7 cellular contexts compared by ENCODE assay signal in the genomic region with DNA sequence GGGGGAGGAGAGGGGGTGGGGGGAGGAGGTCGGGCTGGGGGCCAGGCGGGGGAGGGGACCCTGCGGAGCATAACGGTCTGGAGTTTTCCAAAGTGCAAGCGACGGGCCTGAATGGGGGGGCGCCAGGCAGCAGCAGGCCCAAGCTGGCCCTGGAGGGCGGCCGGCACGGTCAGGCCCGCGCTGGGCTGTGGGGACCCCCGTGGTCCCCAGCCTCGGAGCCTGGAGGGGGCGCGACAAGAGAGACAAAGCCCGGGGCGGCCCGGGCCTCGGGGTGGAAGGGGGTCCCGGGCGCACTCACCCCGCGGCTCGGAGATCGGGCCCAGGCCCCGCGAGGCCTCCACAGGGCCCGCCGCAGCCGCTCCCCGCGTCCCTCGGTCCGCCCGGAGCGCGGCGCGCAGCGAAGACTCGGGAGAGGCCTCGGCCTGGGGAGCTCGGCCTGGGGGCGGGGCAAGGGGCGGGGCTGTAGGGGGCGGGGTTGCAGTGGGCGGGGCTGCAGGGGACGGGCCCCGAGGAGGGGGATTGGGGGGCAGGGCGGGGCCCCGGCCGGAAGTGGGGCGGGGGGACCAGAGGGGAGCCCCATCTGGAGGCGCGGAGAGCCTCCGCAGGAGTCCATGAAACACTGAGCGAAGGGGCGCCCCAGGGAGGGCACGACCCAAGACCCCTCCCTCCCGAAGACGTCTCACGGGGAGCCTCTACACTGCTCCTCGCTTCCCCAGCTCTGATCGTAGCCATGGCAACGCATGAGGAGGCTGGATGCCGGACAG. TPM values are rescaled to one million over a fixed set of nuclear protein-coding genes. Genes with fewer than 3 reads are reported as not detected.
DNase-seq lines count a peak whose midpoint lies in the region; ATAC-seq, FAIRE-seq and TF ChIP-seq lines count a peak whose summit lies in the region.

No MANE protein-coding gene starts in this region.

- peak overlapping the region; percentile 78 to 93 (median 90) for H3K4me3 ChIP-seq in esophagus muscularis mucosa

- H3K4me1 Mint-ChIP-seq in stimulated activated effector memory CD8-positive, alpha-beta T cell treated with anti-CD3 and anti-CD28 coated beads, Interleukin-12 subunit alpha, Interleukin-12 subunit beta, amount 100 ng/mL, for 72 hours, result peaks cover 11% of the 10 kb centered on the region

- WGBS in esophagus muscularis mucosa, result 7% methylated on average over 3 of the region's 67 CpGs

- H3K9me3 Mint-ChIP-seq in stimulated activated effector memory CD8-positive, alpha-beta T cell treated with anti-CD3 and anti-CD28 coated beads, Interleukin-12 subunit alpha, Interleukin-12 subunit beta, amount 100 ng/mL, for 72 hours, result no peaks in the 10 kb centered on the region

- no peaks in the 10 kb centered on the region for H3K36me3 ChIP-seq in esophagus muscularis mucosa

- peak overlapping the region; percentile 88 to 94 (median 90) for H3K27ac ChIP-seq in esophagus muscularis mucosa (replicated peaks in 1 of 4)

- peak; percentile 86 for DNase-seq in GM12891 (ENCODE audit: insufficient read length, low spot score)
- DNase-seq in NCI-H2171 treated with DMSO at 0.1 percent for 48 hours (lab: John Stamatoyannopoulos, UW), result peak; percentile 81
- DNase-seq in activated T-cell treated with anti-CD3 and anti-CD28 coated beads for 4 hours, result peak; percentile 23
- DNase-seq in esophagus muscularis mucosa (ENCODE audit: extremely low spot score), result no peak
- peak; percentile 73 for DNase-seq in myocyte (ENCODE audit: low read depth)
- no peak for DNase-seq in stimulated activated effector memory CD8-positive, alpha-beta T cell treated with anti-CD3 and anti-CD28 coated beads, Interleukin-12 subunit alpha, Interleukin-12 subunit beta, amount 100 ng/mL, for 72 hours (ENCODE audit: low spot score in 2 of 2)

- no peak overlapping the region for H3K27ac Mint-ChIP-seq in stimulated activated effector memory CD8-positive, alpha-beta T cell treated with anti-CD3 and anti-CD28 coated beads, Interleukin-12 subunit alpha, Interleukin-12 subunit beta, amount 100 ng/mL, for 72 hours

- TF ChIP-seq EP300 in esophagus muscularis mucosa (IDR thresholded peaks at IDR 0.05), result no peak

- H3K9me3 ChIP-seq in esophagus muscularis mucosa, result no peaks in the 10 kb centered on the region

- intact Hi-C loops in esophagus muscularis mucosa (cut with DNase I), result loop anchor here (2.0 kb wide), 1 partner anchor 48 kb away; the partner anchor contains the start of gene PTPRS

- no peaks in the 10 kb centered on the region for H3K36me3 Mint-ChIP-seq in stimulated activated effector memory CD8-positive, alpha-beta T cell treated with anti-CD3 and anti-CD28 coated beads, Interleukin-12 subunit alpha, Interleukin-12 subunit beta, amount 100 ng/mL, for 72 hours

- peak overlapping the region; percentile 45 for H3K4me3 Mint-ChIP-seq in stimulated activated effector memory CD8-positive, alpha-beta T cell treated with anti-CD3 and anti-CD28 coated beads, Interleukin-12 subunit alpha, Interleukin-12 subunit beta, amount 100 ng/mL, for 72 hours

- peaks cover 0 to 3% (median 0%) of the 10 kb centered on the region in 4 donors for H3K27me3 ChIP-seq in esophagus muscularis mucosa

- TF ChIP-seq POLR2A in GM12891 (IDR thresholded peaks at IDR 0.05; ENCODE audit: low read depth, low read length) (no peak), esophagus muscularis mucosa (IDR thresholded peaks at IDR 0.05; ENCODE audit: low read depth) (peak; percentile 34)

- H3K4me1 ChIP-seq in esophagus muscularis mucosa, result peaks cover 12 to 64% (median 62%) of the 10 kb centered on the region in 4 donors

- no peak for TF ChIP-seq CTCF in esophagus muscularis mucosa (IDR thresholded peaks at IDR 0.05)

- peak; percentile 52 for ATAC-seq in stimulated activated effector memory CD8-positive, alpha-beta T cell treated with anti-CD3 and anti-CD28 coated beads, Interleukin-12 subunit alpha, Interleukin-12 subunit beta, amount 100 ng/mL, for 72 hours
- no peak for ATAC-seq in GM21717 (IDR thresholded peaks at IDR 0.05; ENCODE audit: unreplicated experiment)

- FAIRE-seq in GM12891 (lab: Jason Lieb, UNC), result no peak

TF ChIP-seq in GM12891, 5 proteins besides CTCF, POLR2A, EP300 and RAD21:
- TF ChIP-seq TAF1 (IDR thresholded peaks at IDR 0.05; ENCODE audit: low read depth, low read length), result no peak
- no peak for TF ChIP-seq POU2F2 (IDR thresholded peaks at IDR 0.05; ENCODE audit: low read depth, low read length)
- TF ChIP-seq POLR2AphosphoS5 (IDR thresholded peaks at IDR 0.05; ENCODE audit: low read depth, low read length), result no peak
- no peak for TF ChIP-seq PAX5 (IDR thresholded peaks at IDR 0.05; ENCODE audit: insufficient read depth, low read length, severe bottlenecking)
- TF ChIP-seq SPI1 (IDR thresholded peaks at IDR 0.05; ENCODE audit: low read depth, low read length), result no peak
TF ChIP-seq in GM12891: peak in this region for 0.

RNA-seq across cellular contexts. Expression of gene PTPRS, which starts 47.6 kb away (rescaled TPM):
- 7.4 TPM for polyA plus RNA-seq in GM12891 (2012; ENCODE audit: low read depth, missing spikeins)
- 100 to 1,000 TPM; 140 to 311 (median 224) TPM for total RNA-seq in esophagus muscularis mucosa
- 104 and 161 TPM in 2 replicates for total RNA-seq in myocyte
- 27.8 TPM for polyA plus RNA-seq in myocyte (2012)

Comparison
In these comparisons a context has a peak if more than half of its experiments do, and no peak if none do; other contexts are left out.
1. DNase-seq: peak in GM12891 (single experiment), NCI-H2171 treated with DMSO at 0.1 percent for 48 hours (single experiment), activated T-cell treated with anti-CD3 and anti-CD28 coated beads for 4 hours (single experiment) and myocyte (single experiment); none in esophagus muscularis mucosa (single experiment) and stimulated activated effector memory CD8-positive, alpha-beta T cell treated with anti-CD3 and anti-CD28 coated beads, Interleukin-12 subunit alpha, Interleukin-12 subunit beta, amount 100 ng/mL, for 72 hours (0 of 2).